ENCODE assay signal across 9 cellular contexts in genomic region chr14:94110552-94111181, GRCh38. TPM values are rescaled to one million over a fixed set of nuclear protein-coding genes. Genes with fewer than 3 reads are reported as not detected.
DNase-seq lines count a peak whose midpoint lies in the region; ATAC-seq and TF ChIP-seq lines count a peak whose summit lies in the region.
"Had no signal": no experiment of that assay in that cellular context is flagged by ENCODE, and none has a peak within 500 bp of the region (broad histone marks: within the 10 kb centered on the region; RNA-seq: fewer than 3 reads in every experiment).

IFI27 (plus strand) TSS chr14:94110736.

- H3K4me3 ChIP-seq in body of pancreas, result no peak within 1 kb of the TSS
- H3K4me3 ChIP-seq in stomach smooth muscle (ENCODE audit: low read length in 2 of 2), result peak within 1 kb of the TSS in 1 of 2 donors; percentile 62
- H3K4me3 ChIP-seq: GM12878 had no signal

- H3K36me3 ChIP-seq in body of pancreas (replicated peaks in 1 of 2; ENCODE audit: insufficient read depth in 1 of 2, low read depth in 2 of 2) (no peaks in the 10 kb centered on the region), stomach smooth muscle (ENCODE audit: control insufficient read depth in 2 of 2, insufficient read depth in 2 of 2, low read length in 2 of 2) (no peaks in the 10 kb centered on the region)

- H3K9me3 ChIP-seq in body of pancreas (no peaks in the 10 kb centered on the region), stomach smooth muscle (ENCODE audit: control insufficient read depth in 2 of 2, low read length in 2 of 2) (no peaks in the 10 kb centered on the region)

- intact Hi-C loops in body of pancreas (cut with DNase I), result no loop called here

- no peak for TF ChIP-seq EP300 in Ishikawa (IDR thresholded peaks at IDR 0.05; ENCODE audit: borderline replicate concordance)

- TF ChIP-seq RAD21 in Ishikawa (IDR thresholded peaks at IDR 0.05; ENCODE audit: low read depth), result no peak

- TF ChIP-seq POLR2A in body of pancreas (IDR thresholded peaks at IDR 0.05), result peak in 2 of 3 donors; percentile 37 to 43

- H3K27me3 ChIP-seq in body of pancreas, result no peaks in the 10 kb centered on the region
- peaks cover 0 to 2% of the 10 kb centered on the region in 2 donors for H3K27me3 ChIP-seq in stomach smooth muscle (ENCODE audit: control insufficient read depth in 1 of 2, insufficient read depth in 2 of 2, low read length in 2 of 2)

- peak within 1 kb of the TSS; percentile 42 to 53 for H3K9ac ChIP-seq in stomach smooth muscle (ENCODE audit: low read length in 2 of 2)

- peak within 1 kb of the TSS in 1 of 4 donors; percentile 21 for H3K27ac ChIP-seq in body of pancreas
- peak within 1 kb of the TSS; percentile 37 for H3K27ac ChIP-seq in stomach smooth muscle (ENCODE audit: low read length)

- ATAC-seq in body of pancreas (peak; percentile 39), GM21390 (IDR thresholded peaks at IDR 0.05; ENCODE audit: unreplicated experiment) (no peak)

- peaks cover 9% of the 10 kb centered on the region for H3K4me1 ChIP-seq in body of pancreas
- peaks cover 15% of the 10 kb centered on the region for H3K4me1 ChIP-seq in stomach smooth muscle (ENCODE audit: control insufficient read depth, insufficient read depth, low read length)

- whole genome bisulfite sequencing in body of pancreas, 2 donors, result 71 to 74% methylated on average over 9 to 14 of the region's 14 CpGs

- no peak for TF ChIP-seq CTCF in body of pancreas (IDR thresholded peaks at IDR 0.05)

- DNase-seq in body of pancreas, result peak in 2 of 4 donors; percentile 25 to 26
- peak; percentile 53 for DNase-seq in iris pigment epithelial cell (ENCODE audit: low read depth)
- no peak for DNase-seq in NCI-H1930 (lab: John Stamatoyannopoulos, UW)
- no peak for DNase-seq in HuH-7 (ENCODE audit: low spot score)
- DNase-seq in activated naive CD4-positive, alpha-beta T cell (lab: John Stamatoyannopoulos, UW), result no peak

TF ChIP-seq in Ishikawa, 13 proteins besides CTCF, POLR2A, EP300 and RAD21:
- no peak for TF ChIP-seq CEBPB (IDR thresholded peaks at IDR 0.05)
- 0 out of 2 replicates have a peak, but pooled peaks have one; percentile 8 for TF ChIP-seq TEAD4 (IDR thresholded peaks at IDR 0.05)
- TF ChIP-seq CREB1 (IDR thresholded peaks at IDR 0.05; ENCODE audit: low read depth), result no peak

RNA-seq across cellular contexts. Expression of gene IFI27, which starts in this region (rescaled TPM):
- total RNA-seq in body of pancreas, result 10 to 100 TPM in 1 of 2 donors, 1 to 10 TPM in 1; 8.8 to 38.6 TPM
